Comparison of ENCODE assay signal across 20 cellular contexts in the genomic region with DNA sequence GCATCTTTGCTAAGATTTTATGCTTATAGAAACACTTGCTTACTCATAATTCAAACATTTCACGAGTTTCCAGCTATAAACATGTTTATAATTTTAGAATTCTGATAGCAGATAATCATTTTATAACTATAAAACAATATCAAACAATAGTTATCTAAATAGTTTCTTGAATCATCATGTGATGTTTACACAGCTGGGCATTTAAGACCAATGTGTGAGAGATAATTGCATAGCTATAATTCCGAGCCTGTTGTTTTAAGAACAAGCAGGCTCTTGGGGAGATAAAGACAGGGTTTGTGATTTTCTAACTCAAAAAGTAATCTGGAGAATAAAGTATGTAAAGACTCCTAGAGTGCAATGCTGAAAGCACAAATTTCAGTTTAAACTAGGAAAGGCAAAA.
A peak's percentile ranks its signal among the peaks of the same experiment; 100 is the strongest.
DNase-seq lines count a peak whose midpoint lies in the region; ATAC-seq lines count a peak whose summit lies in the region.
"Had no signal": no experiment of that assay in that cellular context is flagged by ENCODE, and none has a peak within 500 bp of the region (broad histone marks: within the 10 kb centered on the region; RNA-seq: fewer than 3 reads in every experiment).

No MANE protein-coding gene starts in this region.

- no peaks in the 10 kb centered on the region for H3K79me1 ChIP-seq in mesendoderm (ENCODE audit: low read length)

- H3K36me3 ChIP-seq in mesendoderm (ENCODE audit: control insufficient read depth, insufficient read depth, low read length) (no peaks in the 10 kb centered on the region), Karpas-422 (ENCODE audit: insufficient read depth, low read length) (no peaks in the 10 kb centered on the region)
- H3K36me3 ChIP-seq: gastrocnemius medialis, Peyer's patch, thoracic aorta had no signal

- H3K4ac ChIP-seq in mesendoderm (ENCODE audit: low read depth, low read length): no peak overlapping the region

- H4K20me1 ChIP-seq in Karpas-422 (ENCODE audit: insufficient read depth, low read depth, low read length): no peaks in the 10 kb centered on the region

- no peak overlapping the region for H2BK15ac ChIP-seq in mesendoderm (replicated peaks; ENCODE audit: low read depth)

- H3K27ac ChIP-seq in mesendoderm (ENCODE audit: low read depth, low read length): no peak overlapping the region
- no peak overlapping the region for H3K27ac ChIP-seq in Karpas-422 (ENCODE audit: low read length)
- H3K27ac ChIP-seq: C4-2B, gastrocnemius medialis, Peyer's patch, thoracic aorta had no signal

- H2AFZ ChIP-seq in Karpas-422 (ENCODE audit: low read length): no peak overlapping the region

- no peak overlapping the region for H4K5ac ChIP-seq in mesendoderm (ENCODE audit: low read length)

- no peak overlapping the region for H2BK120ac ChIP-seq in mesendoderm (ENCODE audit: low read depth, low read length)

- ATAC-seq in HG02970 (IDR thresholded peaks at IDR 0.05; ENCODE audit: low FRiP score, unreplicated experiment): no peak
- ATAC-seq: gastrocnemius medialis; natural killer cell treated with Interleukin-12 subunit alpha and Interleukin-12 subunit beta and Interleukin-15 and Interleukin-18, amount 100 ng/mL, for 72 hours had no signal

- WGBS in mesendoderm (ENCODE audit: extremely low coverage, insufficient coverage, low lambda C conversion rate): no CpG with 5 or more reads among the region's 2 CpGs

- H3K79me2 ChIP-seq in mesendoderm (ENCODE audit: control insufficient read depth, insufficient read depth, low read length): no peaks in the 10 kb centered on the region
- no peaks in the 10 kb centered on the region for H3K79me2 ChIP-seq in Karpas-422 (ENCODE audit: low read length)

- H3K4me3 ChIP-seq in mesendoderm (ENCODE audit: low read length) (no peak overlapping the region), Karpas-422 (ENCODE audit: low read length) (no peak overlapping the region)
- H3K4me3 ChIP-seq: gastrocnemius medialis, Peyer's patch, thoracic aorta had no signal

- H3K9me2 ChIP-seq in Karpas-422 (replicated peaks; ENCODE audit: insufficient read depth, low read length): no peaks in the 10 kb centered on the region

- H3K9me3 ChIP-seq in Karpas-422 (ENCODE audit: low read length): no peaks in the 10 kb centered on the region
- H3K9me3 ChIP-seq: gastrocnemius medialis, Peyer's patch, thoracic aorta had no signal

- H3K4me2 ChIP-seq in mesendoderm (ENCODE audit: low read length): no peak overlapping the region
- H3K4me2 ChIP-seq in Karpas-422 (ENCODE audit: low read depth, low read length, poor library complexity, severe bottlenecking): no peak overlapping the region

- H3K27me3 ChIP-seq in mesendoderm (ENCODE audit: insufficient read depth, low read length, poor library complexity) (no peaks in the 10 kb centered on the region), Karpas-422 (ENCODE audit: low read length) (no peaks in the 10 kb centered on the region)
- H3K27me3 ChIP-seq: gastrocnemius medialis, Peyer's patch had no signal

- no peak overlapping the region for H2BK5ac ChIP-seq in mesendoderm (ENCODE audit: low read length)

- H3K18ac ChIP-seq in mesendoderm (ENCODE audit: low read length): no peak overlapping the region

- DNase-seq in HT-29 (ENCODE audit: low spot score): peak; percentile 6
- DNase-seq in NCI-H748 (lab: John Stamatoyannopoulos, UW; ENCODE audit: unreplicated experiment): peak; percentile 74
- peak; percentile 16 for DNase-seq in dedifferentiated amniotic fluid mesenchymal stem cell (ENCODE audit: extremely low spot score)
- DNase-seq in mesendoderm: peak; percentile 27
- no peak for DNase-seq in EL
- no peak for DNase-seq in Karpas-422
- DNase-seq in putamen (ENCODE audit: low spot score): no peak
- DNase-seq: activated CD4-positive, alpha-beta T cell treated with anti-CD3 and anti-CD28 coated beads, Interleukin-2, amount 50 U/mL, for 4 hours; activated gamma-delta T cell; central memory CD4-positive, alpha-beta T cell; erythroblast; gastrocnemius medialis; GOT3; KG1; Peyer's patch; stimulated activated naive CD4-positive, alpha-beta T cell had no signal

- H3K4me1 ChIP-seq in mesendoderm (ENCODE audit: control insufficient read depth, low read depth, low read length): no peaks in the 10 kb centered on the region
- no peaks in the 10 kb centered on the region for H3K4me1 ChIP-seq in Karpas-422 (ENCODE audit: low read length)
- H3K4me1 ChIP-seq: gastrocnemius medialis had no signal

- no peak overlapping the region for H3K56ac ChIP-seq in mesendoderm (ENCODE audit: low read length)

- no peak overlapping the region for H4K8ac ChIP-seq in mesendoderm (ENCODE audit: low read depth, low read length)

- no peak overlapping the region for H3K23ac ChIP-seq in mesendoderm (ENCODE audit: low read length)

- no peak overlapping the region for H3K9ac ChIP-seq in mesendoderm (ENCODE audit: low read length)
- no peak overlapping the region for H3K9ac ChIP-seq in Karpas-422 (ENCODE audit: low read length)

- no peak overlapping the region for H2AK5ac ChIP-seq in mesendoderm (ENCODE audit: low read length)

Comparison
In these comparisons a context has a peak if more than half of its experiments do, and no peak if none do; other contexts are left out.
1. DNase-seq: peak in HT-29 (single experiment), NCI-H748 (single experiment), dedifferentiated amniotic fluid mesenchymal stem cell (single experiment) and mesendoderm (single experiment); none in EL (single experiment), Karpas-422 (single experiment) and putamen (single experiment).